In genomic region chr9:134504106-134504385, GRCh38 we compare ENCODE assay signal across 24 cellular contexts.
"Had no signal": no experiment of that assay in that cellular context is flagged by ENCODE, and none has a peak within 500 bp of the region (broad histone marks: within the 10 kb centered on the region; RNA-seq: fewer than 3 reads in every experiment).

No MANE protein-coding gene starts in this region.

- ATAC-seq: foreskin keratinocyte; gastroesophageal sphincter; stimulated activated naive B cell treated with anti-CD40 and anti-IgM and Interleukin-4, amounts not matched to agents 10 μg/mL and 1 μg/mL and 100 μg/mL, for 72 hours had no signal

- H3K27ac Mint-ChIP-seq: dendritic cell treated with granulocyte-macrophage colony-stimulating factor and Interleukin-4, amounts not matched to agents 40 ng/mL and 50 ng/mL, for 4 days; neural progenitor cell; stimulated activated naive B cell treated with anti-CD40 and anti-IgM and Interleukin-4, amounts not matched to agents 10 μg/mL and 1 μg/mL and 100 μg/mL, for 72 hours; stimulated activated naive CD8-positive, alpha-beta T cell treated with anti-CD3 and anti-CD28 coated beads, Interleukin-15, Interleukin-2, amounts not matched to agents 100 ng/mL and 50 ng/mL, for 24 hours had no signal

- H3K4me1 Mint-ChIP-seq: central memory CD8-positive, alpha-beta T cell; nephron; neural progenitor cell had no signal

- H2AFZ ChIP-seq: hepatocyte, neural progenitor cell, parathyroid adenoma had no signal

- H3K36me3 ChIP-seq: colonic mucosa, esophagus muscularis mucosa, gastroesophageal sphincter, heart left ventricle, left lung, neural progenitor cell, prostate gland, thoracic aorta, tibial nerve, vagina had no signal

- H3K9me3 Mint-ChIP-seq: central memory CD8-positive, alpha-beta T cell; dendritic cell treated with granulocyte-macrophage colony-stimulating factor and Interleukin-4, amounts not matched to agents 40 ng/mL and 50 ng/mL, for 4 days; stimulated activated naive B cell treated with anti-CD40 and anti-IgM and Interleukin-4, amounts not matched to agents 10 μg/mL and 1 μg/mL and 100 μg/mL, for 72 hours; stimulated activated naive CD8-positive, alpha-beta T cell treated with anti-CD3 and anti-CD28 coated beads, Interleukin-15, Interleukin-2, amounts not matched to agents 100 ng/mL and 50 ng/mL, for 24 hours had no signal

- H3K4me2 ChIP-seq: hepatocyte, neural progenitor cell had no signal

- H3K4me3 Mint-ChIP-seq: central memory CD8-positive, alpha-beta T cell; dendritic cell treated with granulocyte-macrophage colony-stimulating factor and Interleukin-4, amounts not matched to agents 40 ng/mL and 50 ng/mL, for 4 days; nephron; neural progenitor cell; stimulated activated naive B cell treated with anti-CD40 and anti-IgM and Interleukin-4, amounts not matched to agents 10 μg/mL and 1 μg/mL and 100 μg/mL, for 72 hours; stimulated activated naive CD8-positive, alpha-beta T cell treated with anti-CD3 and anti-CD28 coated beads, Interleukin-15, Interleukin-2, amounts not matched to agents 100 ng/mL and 50 ng/mL, for 24 hours had no signal

- H3K27me3 ChIP-seq: hepatocyte, neural progenitor cell, vagina had no signal

- DNase-seq: colonic mucosa; effector CD8-positive, alpha-beta T cell; foreskin keratinocyte; left cardiac atrium; left lung; occipital lobe; stimulated activated CD4-positive, alpha-beta T cell treated with anti-CD3 and anti-CD28 coated beads, Interleukin-15, amount 100 ng/mL, for 24 hours; stimulated activated CD4-positive, alpha-beta T cell treated with anti-CD3 and anti-CD28 coated beads, Interleukin-2, amount 100 ng/mL, for 48 hours; stimulated activated naive B cell treated with anti-CD40 and anti-IgM and Interleukin-4, amounts not matched to agents 10 μg/mL and 1 μg/mL and 100 μg/mL, for 72 hours had no signal

- H3K4me3 ChIP-seq: colonic mucosa, esophagus muscularis mucosa, gastroesophageal sphincter, heart left ventricle, hepatocyte, left lung, neural progenitor cell, prostate gland, skin epidermis, thoracic aorta, tibial nerve, vagina had no signal

- H3K79me2 ChIP-seq: hepatocyte, parathyroid adenoma had no signal

- H3K9me3 ChIP-seq: colonic mucosa, esophagus muscularis mucosa, gastroesophageal sphincter, heart left ventricle, left lung, prostate gland, thoracic aorta, tibial nerve, vagina had no signal

- H3K27ac ChIP-seq: colonic mucosa, esophagus muscularis mucosa, foreskin keratinocyte, gastroesophageal sphincter, heart left ventricle, left lung, neural progenitor cell, parathyroid adenoma, prostate gland, thoracic aorta, tibial nerve, vagina had no signal

- H3K9ac ChIP-seq: neural progenitor cell, parathyroid adenoma had no signal

- H3K36me3 Mint-ChIP-seq: neural progenitor cell; stimulated activated naive B cell treated with anti-CD40 and anti-IgM and Interleukin-4, amounts not matched to agents 10 μg/mL and 1 μg/mL and 100 μg/mL, for 72 hours had no signal

- H3K4me1 ChIP-seq: colonic mucosa, foreskin keratinocyte, left lung, neural progenitor cell, parathyroid adenoma, prostate gland had no signal
